ENCODE assay signal across 8 cellular contexts in the genomic region with DNA sequence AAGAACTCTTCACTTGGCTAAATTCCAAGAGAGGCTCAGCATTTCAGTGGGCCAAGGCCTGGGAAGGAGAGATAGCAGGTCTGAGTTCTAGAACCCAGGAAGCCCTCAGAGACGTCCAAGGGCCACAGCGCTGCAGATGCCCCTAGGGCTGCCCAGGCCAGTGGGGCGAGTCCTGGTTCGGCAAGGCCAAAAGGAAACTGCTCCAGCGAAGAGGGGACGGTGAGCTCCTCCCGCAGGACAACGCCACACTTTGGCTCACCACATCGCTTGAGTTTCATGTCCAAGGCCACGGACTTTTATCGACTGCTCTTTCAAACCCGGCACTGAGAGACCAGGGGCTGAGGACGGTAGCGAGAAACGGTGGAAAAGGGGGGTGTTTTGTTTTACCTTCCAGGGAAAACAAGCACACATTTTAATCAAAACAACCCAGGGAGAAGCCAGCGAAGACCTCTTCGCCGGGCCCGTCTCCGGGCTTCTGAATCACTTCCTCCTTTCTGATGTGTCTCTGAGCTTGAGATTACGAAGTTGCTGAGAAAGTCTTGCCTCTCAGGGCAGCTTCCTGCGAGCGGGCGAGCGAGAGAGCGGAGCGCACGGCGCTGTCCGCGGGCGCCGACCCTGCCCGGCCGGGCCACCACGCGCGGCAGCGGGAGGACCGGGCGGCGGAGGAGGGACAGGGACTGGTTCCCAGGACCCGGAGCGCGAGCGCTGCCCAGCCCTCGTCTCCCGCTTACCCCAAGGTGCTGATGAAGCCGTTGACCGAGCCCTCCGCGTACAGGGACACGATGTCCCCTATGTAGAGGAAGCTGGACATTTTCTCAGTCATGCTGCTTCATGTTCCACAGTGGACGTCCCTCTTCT. TPM values are rescaled to one million over a fixed set of nuclear protein-coding genes. Genes with fewer than 3 reads are reported as not detected.
DNase-seq lines count a peak whose midpoint lies in the region; ATAC-seq and TF ChIP-seq lines count a peak whose summit lies in the region.

No MANE protein-coding gene starts in this region.

- peak; percentile 50 for ATAC-seq in GM19035 (IDR thresholded peaks at IDR 0.05; ENCODE audit: unreplicated experiment)
- ATAC-seq in HG03196 (IDR thresholded peaks at IDR 0.05; ENCODE audit: unreplicated experiment), result peak; percentile 37

- peak overlapping the region; percentile 89 to 93 for H3K27ac ChIP-seq in mucosa of rectum (ENCODE audit: low read depth in 2 of 2, low read length in 2 of 2)

- H3K4me3 ChIP-seq in BJ (ENCODE audit: low read depth, low read length) (peak overlapping the region; percentile 71), epithelial cell of esophagus (ENCODE audit: low read length) (peak overlapping the region; percentile 81), mucosa of rectum (ENCODE audit: low read length in 2 of 2) (peak overlapping the region; percentile 81 to 92)

- TF ChIP-seq CTCF in BJ (IDR thresholded peaks at IDR 0.05; ENCODE audit: insufficient read depth, low read depth, low read length), result no peak
- no peak for TF ChIP-seq CTCF in epithelial cell of esophagus (IDR thresholded peaks at IDR 0.05; ENCODE audit: insufficient read depth, low read depth, low read length, missing control alignments)

- H3K9ac ChIP-seq in mucosa of rectum (ENCODE audit: low read depth in 1 of 2, low read length in 2 of 2), result peak overlapping the region; percentile 80 to 84

- CTCF ChIA-PET in BJ (lab: Yijun Ruan, JAX), result interaction anchor here (0.5 to 3.6 kb wide), 14 partner anchors 9 to 186 kb away, joined by 3 to 40 read pairs (median 4); no protein-coding TSS in a partner anchor

- DNase-seq in BJ (ENCODE audit: low read depth) (no peak), NOMO-1 (lab: John Stamatoyannopoulos, UW; ENCODE audit: unreplicated experiment in 2 of 2) (peak; percentile 80 to 91), epithelial cell of esophagus (ENCODE audit: low read depth) (peak; percentile 76)
- DNase-seq in activated CD8-positive, alpha-beta memory T cell treated with anti-CD3 and anti-CD28 coated beads, Interleukin-2, amount 50 U/mL, for 48 hours, result peak; percentile 75
- DNase-seq in stimulated activated CD8-positive, alpha-beta memory T cell treated with anti-CD3 and anti-CD28 coated beads, Interleukin-4, amount 100 ng/mL, for 48 hours, result peak; percentile 71

- H3K9me3 ChIP-seq in mucosa of rectum (ENCODE audit: control insufficient read depth in 2 of 2, low read length in 2 of 2), result no peaks in the 10 kb centered on the region

- H3K27me3 ChIP-seq in BJ (ENCODE audit: control insufficient read depth, insufficient read depth, low read length) (no peaks in the 10 kb centered on the region), mucosa of rectum (ENCODE audit: control insufficient read depth in 2 of 2, insufficient read depth in 2 of 2, low read length in 2 of 2) (no peaks in the 10 kb centered on the region)

- H3K36me3 ChIP-seq in BJ (ENCODE audit: control insufficient read depth, insufficient read depth, low read length) (no peaks in the 10 kb centered on the region), mucosa of rectum (ENCODE audit: control insufficient read depth in 2 of 2, insufficient read depth in 2 of 2, low read length in 2 of 2) (no peaks in the 10 kb centered on the region)

- POLR2A ChIA-PET in BJ (lab: Charles Lee), result interaction anchor here (1.0 to 1.3 kb wide), 2 partner anchors 10 to 14 kb away, joined by 3 read pairs; no protein-coding TSS in a partner anchor

- peaks cover 0 to 4% of the 10 kb centered on the region in 2 donors for H3K4me1 ChIP-seq in mucosa of rectum (ENCODE audit: control insufficient read depth in 2 of 2, insufficient read depth in 2 of 2, low read length in 2 of 2)

RNA-seq across cellular contexts. Expression of a gene that starts 0.8 kb away (rescaled TPM):
- polyA plus RNA-seq in BJ (2011; rRNA removed), result 3.5 and 6.1 TPM in 2 replicates
- 10.9 and 13.6 TPM in 2 replicates for polyA minus RNA-seq in BJ (2011; rRNA and poly(A)+ RNA removed)
